Comparison of ENCODE assay signal across 15 cellular contexts in genomic region chr12:76782440-76782996, GRCh38. TPM values are rescaled to one million over a fixed set of nuclear protein-coding genes. Genes with fewer than 3 reads are reported as not detected.
A peak's percentile ranks its signal among the peaks of the same experiment; 100 is the strongest.
DNase-seq lines count a peak whose midpoint lies in the region; ATAC-seq, FAIRE-seq and TF ChIP-seq lines count a peak whose summit lies in the region.
"Had no signal": no experiment of that assay in that cellular context is flagged by ENCODE, and none has a peak within 500 bp of the region (broad histone marks: within the 10 kb centered on the region; RNA-seq: fewer than 3 reads in every experiment).

No MANE protein-coding gene starts in this region.

- H3K27me3 ChIP-seq in BLaER1 treated with 17β-estradiol and CSF1 and Interleukin-3, amounts not matched to agents 10 nM and 100 nM = no peaks in the 10 kb centered on the region
- H3K27me3 ChIP-seq in PC-3 (ENCODE audit: low read length) (no peaks in the 10 kb centered on the region), A673 (replicated peaks; ENCODE audit: insufficient read depth, low read depth, low read length, poor library complexity) (no peaks in the 10 kb centered on the region)

- peak overlapping the region in 6 of 11 experiments; percentile 1 to 50 (median 22); a peak in 7 of 22 replicates for H3K4me2 ChIP-seq in BLaER1 treated with 17β-estradiol and CSF1 and Interleukin-3, amounts not matched to agents 10 nM and 100 nM
- no peak overlapping the region for H3K4me2 ChIP-seq in PC-3 (ENCODE audit: low read length)

- intact Hi-C loops in PC-3 (cut with micrococcal nuclease) (no loop called here), head of caudate nucleus (cut with DNase I) (no loop called here), A673 (cut with micrococcal nuclease; ENCODE audit: unreplicated experiment) (no loop called here)

- H4K20me1 ChIP-seq in BLaER1 treated with 17β-estradiol and CSF1 and Interleukin-3, amounts not matched to agents 10 nM and 100 nM = peaks cover 3 to 97% (median 30%) of the 10 kb centered on the region in 11 experiments; a peak in 15 of 22 replicates
- no peaks in the 10 kb centered on the region for H4K20me1 ChIP-seq in PC-3 (ENCODE audit: low read length)

- peak overlapping the region in 2 of 10 experiments; percentile 9 to 19; a peak in 1 of 20 replicates for H3K4me3 ChIP-seq in BLaER1 treated with 17β-estradiol and CSF1 and Interleukin-3, amounts not matched to agents 10 nM and 100 nM
- H3K4me3 ChIP-seq in PC-3 (ENCODE audit: low read length) (no peak overlapping the region), A673 (ENCODE audit: low read depth, low read length, poor library complexity, severe bottlenecking) (no peak overlapping the region)
- H3K4me3 ChIP-seq: GM23248, thoracic aorta had no signal

- CTCF ChIA-PET in PC-3 (lab: Charles Lee) = no interaction called here
- CTCF ChIA-PET in A673 (lab: Charles Lee) = no interaction called here

- H3K27me3 Mint-ChIP-seq in central memory CD8-positive, alpha-beta T cell = no peaks in the 10 kb centered on the region
- H3K27me3 Mint-ChIP-seq in naive B cell = no peaks in the 10 kb centered on the region
- H3K27me3 Mint-ChIP-seq: activated CD4-positive, alpha-beta memory T cell treated with anti-CD3 and anti-CD28 coated beads for 36 hours had no signal

- no peaks in the 10 kb centered on the region for H3K9me2 ChIP-seq in PC-3 (replicated peaks; ENCODE audit: low read length)

- peaks cover 28 to 81% (median 50%) of the 10 kb centered on the region in 11 experiments for H3K36me3 ChIP-seq in BLaER1 treated with 17β-estradiol and CSF1 and Interleukin-3, amounts not matched to agents 10 nM and 100 nM
- H3K36me3 ChIP-seq in PC-3 (ENCODE audit: low read depth, low read length) (no peaks in the 10 kb centered on the region), A673 (ENCODE audit: insufficient read depth, low read length, poor library complexity, severe bottlenecking) (no peaks in the 10 kb centered on the region)
- H3K36me3 ChIP-seq: thoracic aorta had no signal

- peaks cover 21 to 49% (median 34%) of the 10 kb centered on the region in 10 experiments for H3K4me1 ChIP-seq in BLaER1 treated with 17β-estradiol and CSF1 and Interleukin-3, amounts not matched to agents 10 nM and 100 nM
- H3K4me1 ChIP-seq in PC-3 (ENCODE audit: insufficient read depth, low read length) = peaks cover 15% of the 10 kb centered on the region
- peaks cover 17% of the 10 kb centered on the region for H3K4me1 ChIP-seq in A673 (ENCODE audit: insufficient read depth, low read length, poor library complexity, severe bottlenecking)

- H3K4me1 Mint-ChIP-seq in central memory CD8-positive, alpha-beta T cell = peaks cover 72% of the 10 kb centered on the region
- peaks cover 45 to 84% (median 51%) of the 10 kb centered on the region in 3 donors for H3K4me1 Mint-ChIP-seq in naive B cell

- H3K9me3 Mint-ChIP-seq in central memory CD8-positive, alpha-beta T cell = no peaks in the 10 kb centered on the region
- H3K9me3 Mint-ChIP-seq in naive B cell = peaks cover 2 to 25% (median 5%) of the 10 kb centered on the region in 7 donors

- H3F3A ChIP-seq in PC-3 (ENCODE audit: low read length, unreplicated experiment) = no peaks in the 10 kb centered on the region

- ATAC-seq in central memory CD8-positive, alpha-beta T cell (replicated peaks; ENCODE audit: extremely low read depth, poor library complexity, severe bottlenecking) = no peak
- no peak for ATAC-seq in naive B cell (ENCODE audit: low read depth in 2 of 2)
- ATAC-seq in PC-3 = no peak

- H3K4me3 Mint-ChIP-seq in central memory CD8-positive, alpha-beta T cell = no peak overlapping the region
- peak overlapping the region in 1 of 8 donors; percentile 25 for H3K4me3 Mint-ChIP-seq in naive B cell
- H3K4me3 Mint-ChIP-seq: activated CD4-positive, alpha-beta memory T cell treated with anti-CD3 and anti-CD28 coated beads for 36 hours had no signal

- no peak for FAIRE-seq in GM19239 (lab: Jason Lieb, UNC)

- no peaks in the 10 kb centered on the region for H3K36me3 Mint-ChIP-seq in central memory CD8-positive, alpha-beta T cell (ENCODE audit: insufficient read depth)
- H3K36me3 Mint-ChIP-seq in naive B cell = peaks cover 20 to 31% of the 10 kb centered on the region in 2 donors

- no peak overlapping the region for H3K9ac ChIP-seq in BLaER1 treated with 17β-estradiol and CSF1 and Interleukin-3, amounts not matched to agents 10 nM and 100 nM
- no peak overlapping the region for H3K9ac ChIP-seq in PC-3 (ENCODE audit: low read length)
- H3K9ac ChIP-seq: GM23248 had no signal

- POLR2A ChIA-PET in PC-3 (lab: Charles Lee; ENCODE audit: unreplicated experiment) (no interaction called here), A673 (lab: Charles Lee; ENCODE audit: low non-redundant PET) (no interaction called here)

- DNase-seq in DMS 273 (lab: John Stamatoyannopoulos, UW; ENCODE audit: unreplicated experiment) (peak; percentile 54), naive B cell (no peak), PC-3 (no peak), head of caudate nucleus (no peak), GM19239 (ENCODE audit: insufficient read length, low spot score) (no peak), A673 (ENCODE audit: low spot score) (no peak)
- DNase-seq in central memory CD8-positive, alpha-beta T cell (ENCODE audit: low spot score in 2 of 2) = no peak
- DNase-seq: activated CD4-positive, alpha-beta memory T cell treated with anti-CD3 and anti-CD28 coated beads for 36 hours; DMS79; GM23248; NCI-H1930; NCI-H510A treated with DMSO at 0.1 percent for 48 hours had no signal

- no peak overlapping the region for H2AFZ ChIP-seq in PC-3 (ENCODE audit: low read length)
- H2AFZ ChIP-seq: GM23248 had no signal

- peak overlapping the region in 2 of 11 experiments; percentile 5 to 12; a peak in 2 of 22 replicates for H3K27ac ChIP-seq in BLaER1 treated with 17β-estradiol and CSF1 and Interleukin-3, amounts not matched to agents 10 nM and 100 nM
- H3K27ac ChIP-seq in PC-3 (ENCODE audit: low read length) (no peak overlapping the region), A673 (ENCODE audit: low read depth, low read length, poor library complexity, severe bottlenecking) (no peak overlapping the region)
- H3K27ac ChIP-seq: GM23248, thoracic aorta had no signal

- H3K27ac Mint-ChIP-seq in central memory CD8-positive, alpha-beta T cell (ENCODE audit: low read depth) = peak overlapping the region; percentile 72
- H3K27ac Mint-ChIP-seq in naive B cell = peak overlapping the region in 4 of 6 donors; percentile 42 to 77 (median 70)
- H3K27ac Mint-ChIP-seq: activated CD4-positive, alpha-beta memory T cell treated with anti-CD3 and anti-CD28 coated beads for 36 hours; activated T-helper 2 cell treated with anti-CD3 and anti-CD28 coated beads, Interferon-gamma antibody, Interleukin-2, Interleukin-4, amounts not matched to agents 10 μg/mL and 5 μg/mL and 100 μg/mL, durations not matched to agents 14 hours and 24 hours and 36 hours had no signal

- peaks cover 55 to 80% (median 66%) of the 10 kb centered on the region in 11 experiments for H3K9me3 ChIP-seq in BLaER1 treated with 17β-estradiol and CSF1 and Interleukin-3, amounts not matched to agents 10 nM and 100 nM (replicated peaks in 1 of 11)
- H3K9me3 ChIP-seq in PC-3 (ENCODE audit: low read length) = no peaks in the 10 kb centered on the region
- H3K9me3 ChIP-seq in A673 (ENCODE audit: low read depth, low read length, poor library complexity, severe bottlenecking) = no peaks in the 10 kb centered on the region
- H3K9me3 ChIP-seq: thoracic aorta had no signal

- no TSS peak for BruUV-seq in PC-3 (replicated peaks; lab: Mats Ljungman, UMichigan)
- BruUV-seq in A673 (replicated peaks; lab: Mats Ljungman, UMichigan) = no TSS peak

- TF ChIP-seq CTCF in PC-3 (conservative IDR thresholded peaks at IDR 0.05; ENCODE audit: low read depth, low read length) (no peak), A673 (conservative IDR thresholded peaks at IDR 0.05; ENCODE audit: low read depth, low read length) (no peak)

- H3K79me2 ChIP-seq in PC-3 (ENCODE audit: low read length) = peaks cover 96% of the 10 kb centered on the region

RNA-seq across cellular contexts. Expression of gene ZDHHC17, which starts 18.6 kb away (rescaled TPM):
- 10 to 100 TPM; 12.2 to 25.8 (median 16.0) TPM for polyA plus RNA-seq in naive B cell (ENCODE audit: low read depth in 6 of 6)
- total RNA-seq in PC-3 (2014; rRNA removed) = 35.3 and 42.4 TPM in 2 replicates
- total RNA-seq in A673 (2021) = 41.1 and 41.5 TPM in 2 replicates
